ENCODE assay signal across 34 cellular contexts in the genomic region with DNA sequence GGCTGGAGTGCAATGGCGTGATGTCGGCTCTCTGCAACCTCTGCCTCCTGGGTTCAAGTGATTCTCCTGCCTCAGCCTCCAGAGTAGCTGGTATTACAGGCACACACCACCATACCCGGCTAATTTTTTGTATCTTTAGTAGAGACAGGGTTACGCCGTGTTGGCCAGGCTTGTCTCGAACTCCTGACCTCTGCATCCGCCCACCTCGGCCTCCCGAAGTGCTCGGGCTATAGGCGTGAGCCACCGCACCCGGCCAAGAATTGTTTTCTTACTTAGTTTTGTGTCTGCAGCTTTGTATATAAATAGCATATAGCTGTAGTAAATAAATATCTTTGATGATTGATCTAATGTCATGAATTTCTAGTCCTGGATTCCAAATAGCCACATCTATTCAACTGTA.
"Had no signal": no experiment of that assay in that cellular context is flagged by ENCODE, and none has a peak within 500 bp of the region (broad histone marks: within the 10 kb centered on the region; RNA-seq: fewer than 3 reads in every experiment).

No MANE protein-coding gene starts in this region.

- DNase-seq: Karpas-422, Kasumi-1, MG63, MM.1S, MV-4-11, NCI-H1048, NCI-H1092, NCI-H1092 treated with DMSO at 0.1 percent for 48 hours, NCI-H1105, NCI-H1105 treated with DMSO at 0.1 percent for 48 hours, NCI-H1417, NCI-H1417 treated with DMSO at 0.1 percent for 48 hours, NCI-H1436, NCI-H1436 treated with DMSO at 0.1 percent for 48 hours, NCI-H146, NCI-H1694, NCI-H1694 treated with DMSO at 0.1 percent for 48 hours, NCI-H187, NCI-H187 treated with DMSO at 0.1 percent for 48 hours, NCI-H1930, NCI-H2029, NCI-H2029 treated with DMSO at 0.1 percent for 48 hours, NCI-H2081, NCI-H2081 treated with DMSO at 0.1 percent for 48 hours, NCI-H2107, NCI-H2171, NCI-H2171 treated with DMSO at 0.1 percent for 48 hours, NCI-H2227 treated with DMSO at 0.1 percent for 48 hours, NCI-H226, NCI-H345, NCI-H446, NCI-H446 treated with DMSO at 0.1 percent for 48 hours, NCI-H510A had no signal

- H3K27ac ChIP-seq: KMS-11 had no signal
